1 cellular context compared by ENCODE assay signal in the genomic region with DNA sequence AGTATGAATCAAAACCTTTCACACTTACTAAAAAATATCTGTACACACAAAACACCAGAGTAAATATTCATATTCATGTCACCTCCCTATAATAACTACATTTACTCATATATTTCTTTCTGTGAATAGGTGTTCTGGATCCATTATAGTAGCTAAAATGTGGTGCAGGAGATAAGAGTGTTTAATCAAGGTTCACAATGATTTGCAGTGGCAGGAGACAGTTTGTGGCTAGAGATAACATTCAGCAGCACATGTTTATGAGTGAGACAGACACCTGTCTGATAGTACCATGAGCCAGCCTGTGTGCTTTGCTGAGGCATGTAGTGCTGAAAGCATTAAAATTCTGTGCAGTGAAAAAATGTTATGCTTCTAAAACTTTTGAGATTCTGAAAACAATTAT.
TF ChIP-seq lines count a peak whose summit lies in the region.

No MANE protein-coding gene starts in this region.

TF ChIP-seq in K562, 482 proteins besides CTCF, POLR2A, EP300 and RAD21 (continued from another document and continues in another):
- TF ChIP-seq, protein P1, sequence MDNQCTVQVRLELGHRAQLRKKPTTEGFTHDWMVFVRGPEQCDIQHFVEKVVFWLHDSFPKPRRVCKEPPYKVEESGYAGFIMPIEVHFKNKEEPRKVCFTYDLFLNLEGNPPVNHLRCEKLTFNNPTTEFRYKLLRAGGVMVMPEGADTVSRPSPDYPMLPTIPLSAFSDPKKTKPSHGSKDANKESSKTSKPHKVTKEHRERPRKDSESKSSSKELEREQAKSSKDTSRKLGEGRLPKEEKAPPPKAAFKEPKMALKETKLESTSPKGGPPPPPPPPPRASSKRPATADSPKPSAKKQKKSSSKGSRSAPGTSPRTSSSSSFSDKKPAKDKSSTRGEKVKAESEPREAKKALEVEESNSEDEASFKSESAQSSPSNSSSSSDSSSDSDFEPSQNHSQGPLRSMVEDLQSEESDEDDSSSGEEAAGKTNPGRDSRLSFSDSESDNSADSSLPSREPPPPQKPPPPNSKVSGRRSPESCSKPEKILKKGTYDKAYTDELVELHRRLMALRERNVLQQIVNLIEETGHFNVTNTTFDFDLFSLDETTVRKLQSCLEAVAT (IDR thresholded peaks at IDR 0.05) = peak in 1 of 2 experiments; percentile 56; a peak in 1 of 4 replicates
- TF ChIP-seq NFIC (IDR thresholded peaks at IDR 0.05) = peak; percentile 94
- TF ChIP-seq KLF13 (tag; IDR thresholded peaks at IDR 0.05; ENCODE audit: borderline replicate concordance, low read depth) = no peak
- no peak for TF ChIP-seq SAFB2 (IDR thresholded peaks at IDR 0.05; ENCODE audit: borderline replicate concordance, low read depth, low read length, severe bottlenecking)
- no peak for TF ChIP-seq TAF1 (IDR thresholded peaks at IDR 0.05; ENCODE audit: control insufficient read depth, extremely low read depth, insufficient read depth, low read length, severe bottlenecking)
- peak; percentile 76 for TF ChIP-seq NCOA1 (IDR thresholded peaks at IDR 0.05; ENCODE audit: low read depth)
- no peak for TF ChIP-seq FOXP1 (CRISPR knock-in tag; IDR thresholded peaks at IDR 0.05)
- TF ChIP-seq MYC (IDR thresholded peaks at IDR 0.05; ENCODE audit: low read depth, low read length) = peak; percentile 93
- no peak for TF ChIP-seq MYC (CRISPR knock-in tag; IDR thresholded peaks at IDR 0.05; ENCODE audit: borderline replicate concordance, low read depth)
- TF ChIP-seq MCM5 (IDR thresholded peaks at IDR 0.05; ENCODE audit: low read depth) = no peak
- peak; percentile 95 to 97 for TF ChIP-seq KDM1A (IDR thresholded peaks at IDR 0.05)
- no peak for TF ChIP-seq ARHGAP35 (IDR thresholded peaks at IDR 0.05; ENCODE audit: partially characterized antibody)
- TF ChIP-seq, protein P2, sequence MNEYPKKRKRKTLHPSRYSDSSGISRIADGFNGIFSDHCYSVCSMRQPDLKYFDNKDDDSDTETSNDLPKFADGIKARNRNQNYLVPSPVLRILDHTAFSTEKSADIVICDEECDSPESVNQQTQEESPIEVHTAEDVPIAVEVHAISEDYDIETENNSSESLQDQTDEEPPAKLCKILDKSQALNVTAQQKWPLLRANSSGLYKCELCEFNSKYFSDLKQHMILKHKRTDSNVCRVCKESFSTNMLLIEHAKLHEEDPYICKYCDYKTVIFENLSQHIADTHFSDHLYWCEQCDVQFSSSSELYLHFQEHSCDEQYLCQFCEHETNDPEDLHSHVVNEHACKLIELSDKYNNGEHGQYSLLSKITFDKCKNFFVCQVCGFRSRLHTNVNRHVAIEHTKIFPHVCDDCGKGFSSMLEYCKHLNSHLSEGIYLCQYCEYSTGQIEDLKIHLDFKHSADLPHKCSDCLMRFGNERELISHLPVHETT (CRISPR knock-in tag; conservative IDR thresholded peaks at IDR 0.05 in 1 of 2, IDR thresholded peaks at IDR 0.05 in 1 of 2) = peak in 1 of 2 experiments; percentile 88; a peak in 2 of 4 replicates
- TF ChIP-seq, protein P3, sequence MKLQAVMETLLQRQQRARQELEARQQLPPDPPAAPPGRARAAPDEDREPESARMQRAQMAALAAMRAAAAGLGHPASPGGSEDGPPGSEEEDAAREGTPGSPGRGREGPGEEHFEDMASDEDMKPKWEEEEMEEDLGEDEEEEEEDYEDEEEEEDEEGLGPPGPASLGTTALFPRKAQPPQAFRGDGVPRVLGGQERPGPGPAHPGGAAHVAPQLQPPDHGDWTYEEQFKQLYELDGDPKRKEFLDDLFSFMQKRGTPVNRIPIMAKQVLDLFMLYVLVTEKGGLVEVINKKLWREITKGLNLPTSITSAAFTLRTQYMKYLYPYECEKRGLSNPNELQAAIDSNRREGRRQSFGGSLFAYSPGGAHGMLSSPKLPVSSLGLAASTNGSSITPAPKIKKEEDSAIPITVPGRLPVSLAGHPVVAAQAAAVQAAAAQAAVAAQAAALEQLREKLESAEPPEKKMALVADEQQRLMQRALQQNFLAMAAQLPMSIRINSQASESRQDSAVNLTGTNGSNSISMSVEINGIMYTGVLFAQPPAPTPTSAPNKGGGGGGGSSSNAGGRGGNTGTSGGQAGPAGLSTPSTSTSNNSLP (IDR thresholded peaks at IDR 0.05; ENCODE audit: borderline replicate concordance, low read depth, low read length) = peak; percentile 74; the same call in 1 of the 2 replicates
- TF ChIP-seq, protein P4, sequence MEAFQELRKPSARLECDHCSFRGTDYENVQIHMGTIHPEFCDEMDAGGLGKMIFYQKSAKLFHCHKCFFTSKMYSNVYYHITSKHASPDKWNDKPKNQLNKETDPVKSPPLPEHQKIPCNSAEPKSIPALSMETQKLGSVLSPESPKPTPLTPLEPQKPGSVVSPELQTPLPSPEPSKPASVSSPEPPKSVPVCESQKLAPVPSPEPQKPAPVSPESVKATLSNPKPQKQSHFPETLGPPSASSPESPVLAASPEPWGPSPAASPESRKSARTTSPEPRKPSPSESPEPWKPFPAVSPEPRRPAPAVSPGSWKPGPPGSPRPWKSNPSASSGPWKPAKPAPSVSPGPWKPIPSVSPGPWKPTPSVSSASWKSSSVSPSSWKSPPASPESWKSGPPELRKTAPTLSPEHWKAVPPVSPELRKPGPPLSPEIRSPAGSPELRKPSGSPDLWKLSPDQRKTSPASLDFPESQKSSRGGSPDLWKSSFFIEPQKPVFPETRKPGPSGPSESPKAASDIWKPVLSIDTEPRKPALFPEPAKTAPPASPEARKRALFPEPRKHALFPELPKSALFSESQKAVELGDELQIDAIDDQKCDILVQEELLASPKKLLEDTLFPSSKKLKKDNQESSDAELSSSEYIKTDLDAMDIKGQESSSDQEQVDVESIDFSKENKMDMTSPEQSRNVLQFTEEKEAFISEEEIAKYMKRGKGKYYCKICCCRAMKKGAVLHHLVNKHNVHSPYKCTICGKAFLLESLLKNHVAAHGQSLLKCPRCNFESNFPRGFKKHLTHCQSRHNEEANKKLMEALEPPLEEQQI (IDR thresholded peaks at IDR 0.05) = peak; percentile 91
- TF ChIP-seq ZNF589 (CRISPR knock-in tag; IDR thresholded peaks at IDR 0.05; ENCODE audit: low read depth) = peak; percentile 82
- TF ChIP-seq ELF1 (tag; IDR thresholded peaks at IDR 0.05) = peak; percentile 30; the same call in 1 of the 2 replicates
- TF ChIP-seq MAZ (CRISPR knock-in tag; conservative IDR thresholded peaks at IDR 0.05 in 1 of 2, IDR thresholded peaks at IDR 0.05 in 1 of 2) = peak in 1 of 2 experiments; percentile 81; a peak in 2 of 4 replicates
- no peak for TF ChIP-seq MCM3 (IDR thresholded peaks at IDR 0.05)
- TF ChIP-seq FOXM1 (IDR thresholded peaks at IDR 0.05; ENCODE audit: low read depth) = peak; percentile 93
- TF ChIP-seq FOXM1 (CRISPR knock-in tag; IDR thresholded peaks at IDR 0.05; ENCODE audit: low read depth) = no peak
- no peak for TF ChIP-seq ZSCAN32 (CRISPR knock-in tag; IDR thresholded peaks at IDR 0.05)
- no peak for TF ChIP-seq BRD4 (IDR thresholded peaks at IDR 0.05)
- TF ChIP-seq MXI1 (IDR thresholded peaks at IDR 0.05; ENCODE audit: low read depth, low read length) = 0 out of 2 replicates have a peak, but pooled peaks have one; percentile 21
- peak; percentile 89 for TF ChIP-seq MTA1 (IDR thresholded peaks at IDR 0.05; ENCODE audit: borderline replicate concordance)
- TF ChIP-seq PHF21A (IDR thresholded peaks at IDR 0.05; ENCODE audit: borderline replicate concordance, low read depth) = no peak
- TF ChIP-seq, protein P5, sequence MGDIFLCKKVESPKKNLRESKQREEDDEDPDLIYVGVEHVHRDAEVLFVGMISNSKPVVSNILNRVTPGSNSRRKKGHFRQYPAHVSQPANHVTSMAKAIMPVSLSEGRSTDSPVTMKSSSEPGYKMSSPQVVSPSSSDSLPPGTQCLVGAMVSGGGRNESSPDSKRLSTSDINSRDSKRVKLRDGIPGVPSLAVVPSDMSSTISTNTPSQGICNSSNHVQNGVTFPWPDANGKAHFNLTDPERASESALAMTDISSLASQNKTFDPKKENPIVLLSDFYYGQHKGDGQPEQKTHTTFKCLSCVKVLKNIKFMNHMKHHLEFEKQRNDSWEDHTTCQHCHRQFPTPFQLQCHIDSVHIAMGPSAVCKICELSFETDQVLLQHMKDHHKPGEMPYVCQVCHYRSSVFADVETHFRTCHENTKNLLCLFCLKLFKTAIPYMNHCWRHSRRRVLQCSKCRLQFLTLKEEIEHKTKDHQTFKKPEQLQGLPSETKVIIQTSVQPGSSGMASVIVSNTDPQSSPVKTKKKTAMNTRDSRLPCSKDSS (IDR thresholded peaks at IDR 0.05; ENCODE audit: low read depth, partially characterized antibody) = no peak
- TF ChIP-seq, protein P6, sequence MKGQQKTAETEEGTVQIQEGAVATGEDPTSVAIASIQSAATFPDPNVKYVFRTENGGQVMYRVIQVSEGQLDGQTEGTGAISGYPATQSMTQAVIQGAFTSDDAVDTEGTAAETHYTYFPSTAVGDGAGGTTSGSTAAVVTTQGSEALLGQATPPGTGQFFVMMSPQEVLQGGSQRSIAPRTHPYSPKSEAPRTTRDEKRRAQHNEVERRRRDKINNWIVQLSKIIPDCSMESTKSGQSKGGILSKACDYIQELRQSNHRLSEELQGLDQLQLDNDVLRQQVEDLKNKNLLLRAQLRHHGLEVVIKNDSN (CRISPR knock-in tag; IDR thresholded peaks at IDR 0.05) = no peak
- peak; percentile 77 for TF ChIP-seq MEF2D (tag; conservative IDR thresholded peaks at IDR 0.05; ENCODE audit: low read depth)
- no peak for TF ChIP-seq CREBBP (IDR thresholded peaks at IDR 0.05; ENCODE audit: low read depth, low read length)
- peak; percentile 99 for TF ChIP-seq MEIS2 (IDR thresholded peaks at IDR 0.05; ENCODE audit: partially characterized antibody)
- peak in 1 of 2 experiments; percentile 93; a peak in 2 of 4 replicates for TF ChIP-seq TEAD1 (CRISPR knock-in tag; IDR thresholded peaks at IDR 0.05)
- TF ChIP-seq STAT5B (CRISPR knock-in tag; IDR thresholded peaks at IDR 0.05) = no peak
- TF ChIP-seq, protein P7, sequence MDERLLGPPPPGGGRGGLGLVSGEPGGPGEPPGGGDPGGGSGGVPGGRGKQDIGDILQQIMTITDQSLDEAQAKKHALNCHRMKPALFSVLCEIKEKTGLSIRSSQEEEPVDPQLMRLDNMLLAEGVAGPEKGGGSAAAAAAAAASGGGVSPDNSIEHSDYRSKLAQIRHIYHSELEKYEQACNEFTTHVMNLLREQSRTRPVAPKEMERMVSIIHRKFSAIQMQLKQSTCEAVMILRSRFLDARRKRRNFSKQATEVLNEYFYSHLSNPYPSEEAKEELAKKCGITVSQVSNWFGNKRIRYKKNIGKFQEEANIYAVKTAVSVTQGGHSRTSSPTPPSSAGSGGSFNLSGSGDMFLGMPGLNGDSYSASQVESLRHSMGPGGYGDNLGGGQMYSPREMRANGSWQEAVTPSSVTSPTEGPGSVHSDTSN (CRISPR knock-in tag; IDR thresholded peaks at IDR 0.05; ENCODE audit: low read depth) = peak; percentile 57; the same call in 1 of the 2 replicates
- TF ChIP-seq, protein P7 (tag; conservative IDR thresholded peaks at IDR 0.05; ENCODE audit: low read depth) = peak; percentile 99
- TF ChIP-seq ZNF764 (CRISPR knock-in tag; IDR thresholded peaks at IDR 0.05; ENCODE audit: low read depth) = no peak
- TF ChIP-seq, protein P8, sequence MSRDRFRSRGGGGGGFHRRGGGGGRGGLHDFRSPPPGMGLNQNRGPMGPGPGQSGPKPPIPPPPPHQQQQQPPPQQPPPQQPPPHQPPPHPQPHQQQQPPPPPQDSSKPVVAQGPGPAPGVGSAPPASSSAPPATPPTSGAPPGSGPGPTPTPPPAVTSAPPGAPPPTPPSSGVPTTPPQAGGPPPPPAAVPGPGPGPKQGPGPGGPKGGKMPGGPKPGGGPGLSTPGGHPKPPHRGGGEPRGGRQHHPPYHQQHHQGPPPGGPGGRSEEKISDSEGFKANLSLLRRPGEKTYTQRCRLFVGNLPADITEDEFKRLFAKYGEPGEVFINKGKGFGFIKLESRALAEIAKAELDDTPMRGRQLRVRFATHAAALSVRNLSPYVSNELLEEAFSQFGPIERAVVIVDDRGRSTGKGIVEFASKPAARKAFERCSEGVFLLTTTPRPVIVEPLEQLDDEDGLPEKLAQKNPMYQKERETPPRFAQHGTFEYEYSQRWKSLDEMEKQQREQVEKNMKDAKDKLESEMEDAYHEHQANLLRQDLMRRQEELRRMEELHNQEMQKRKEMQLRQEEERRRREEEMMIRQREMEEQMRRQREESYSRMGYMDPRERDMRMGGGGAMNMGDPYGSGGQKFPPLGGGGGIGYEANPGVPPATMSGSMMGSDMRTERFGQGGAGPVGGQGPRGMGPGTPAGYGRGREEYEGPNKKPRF (IDR thresholded peaks at IDR 0.05; ENCODE audit: low read depth, low read length) = no peak
- TF ChIP-seq BACH1 (tag; IDR thresholded peaks at IDR 0.05) = peak; percentile 57; the same call in 1 of the 2 replicates
- TF ChIP-seq KLF1 (tag; IDR thresholded peaks at IDR 0.05) = no peak
- TF ChIP-seq LARP7 (IDR thresholded peaks at IDR 0.05) = no peak
- TF ChIP-seq, protein P9, sequence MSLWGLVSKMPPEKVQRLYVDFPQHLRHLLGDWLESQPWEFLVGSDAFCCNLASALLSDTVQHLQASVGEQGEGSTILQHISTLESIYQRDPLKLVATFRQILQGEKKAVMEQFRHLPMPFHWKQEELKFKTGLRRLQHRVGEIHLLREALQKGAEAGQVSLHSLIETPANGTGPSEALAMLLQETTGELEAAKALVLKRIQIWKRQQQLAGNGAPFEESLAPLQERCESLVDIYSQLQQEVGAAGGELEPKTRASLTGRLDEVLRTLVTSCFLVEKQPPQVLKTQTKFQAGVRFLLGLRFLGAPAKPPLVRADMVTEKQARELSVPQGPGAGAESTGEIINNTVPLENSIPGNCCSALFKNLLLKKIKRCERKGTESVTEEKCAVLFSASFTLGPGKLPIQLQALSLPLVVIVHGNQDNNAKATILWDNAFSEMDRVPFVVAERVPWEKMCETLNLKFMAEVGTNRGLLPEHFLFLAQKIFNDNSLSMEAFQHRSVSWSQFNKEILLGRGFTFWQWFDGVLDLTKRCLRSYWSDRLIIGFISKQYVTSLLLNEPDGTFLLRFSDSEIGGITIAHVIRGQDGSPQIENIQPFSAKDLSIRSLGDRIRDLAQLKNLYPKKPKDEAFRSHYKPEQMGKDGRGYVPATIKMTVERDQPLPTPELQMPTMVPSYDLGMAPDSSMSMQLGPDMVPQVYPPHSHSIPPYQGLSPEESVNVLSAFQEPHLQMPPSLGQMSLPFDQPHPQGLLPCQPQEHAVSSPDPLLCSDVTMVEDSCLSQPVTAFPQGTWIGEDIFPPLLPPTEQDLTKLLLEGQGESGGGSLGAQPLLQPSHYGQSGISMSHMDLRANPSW (CRISPR knock-in tag; IDR thresholded peaks at IDR 0.05) = no peak
